In the genomic region with DNA sequence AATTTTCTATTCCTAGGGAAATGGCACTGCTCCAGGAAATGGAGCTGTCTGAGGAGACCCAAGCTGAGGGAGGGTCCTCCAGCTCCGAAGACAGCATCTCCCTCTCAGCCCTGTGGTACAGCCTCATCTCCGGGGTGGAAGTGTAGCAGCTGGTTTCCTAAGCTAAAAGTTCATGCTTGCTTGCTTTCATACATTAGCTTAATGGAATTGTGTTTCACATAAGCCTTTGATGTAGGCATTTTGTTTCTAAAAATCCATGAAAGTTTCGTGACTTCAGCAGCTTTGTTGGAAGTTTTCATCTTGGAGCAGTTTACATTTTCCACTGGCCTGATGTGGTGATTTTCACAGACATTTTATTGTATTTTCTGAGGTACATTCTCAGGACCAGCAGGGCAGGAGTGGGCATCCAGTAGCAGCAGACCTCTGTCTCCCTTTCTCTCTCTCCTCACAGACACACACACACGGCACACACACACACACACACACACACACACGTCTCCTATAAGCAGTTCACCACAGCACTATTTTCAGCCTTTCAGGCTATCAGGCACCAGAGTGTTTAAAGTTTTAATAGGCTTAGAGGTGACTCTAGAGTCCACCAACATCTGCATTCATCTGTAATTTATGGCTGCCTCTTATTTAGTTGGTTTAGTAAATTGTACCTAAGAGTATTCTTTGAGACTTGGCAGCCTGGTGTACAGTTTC, we compare ENCODE assay signal across 14 cellular contexts.
"Had no signal": no experiment of that assay in that cellular context is flagged by ENCODE, and none has a peak within 500 bp of the region (broad histone marks: within the 10 kb centered on the region; RNA-seq: fewer than 3 reads in every experiment).

No MANE protein-coding gene starts in this region.

- H3K4me1 Mint-ChIP-seq: memory B cell, T-helper 17 cell had no signal

- DNase-seq: activated CD4-positive, alpha-beta T cell treated with anti-CD3 and anti-CD28 coated beads, Interleukin-2, amount 50 U/mL, for 1 hour; activated CD4-positive, CD25-positive, alpha-beta regulatory T cell; activated T-cell treated with anti-CD3 and anti-CD28 coated beads, Interleukin-2, amount 50 U/mL, for 1 hour; anterior cingulate cortex; effector CD8-positive, alpha-beta T cell; left colon; SHP77 treated with DMSO at 0.1 percent for 48 hours; T-helper 17 cell; tibial artery had no signal

- H3K27ac Mint-ChIP-seq: activated naive CD4-positive, alpha-beta T cell treated with anti-CD3 and anti-CD28 coated beads, Interleukin-2, amount 50 U/mL, for 72 hours; memory B cell; T-helper 17 cell had no signal

- H3K27me3 Mint-ChIP-seq: memory B cell had no signal

- H3K4me3 Mint-ChIP-seq: memory B cell, neural crest cell, T-helper 17 cell had no signal

- H3K9me3 ChIP-seq: tibial artery had no signal

- H3K9me3 Mint-ChIP-seq: activated naive CD4-positive, alpha-beta T cell treated with anti-CD3 and anti-CD28 coated beads, Interleukin-2, amount 50 U/mL, for 72 hours; memory B cell had no signal

- H3K27ac ChIP-seq: tibial artery had no signal

- H3K27me3 ChIP-seq: tibial artery had no signal

- H3K36me3 ChIP-seq: tibial artery had no signal

- H3K4me3 ChIP-seq: coronary artery, smooth muscle cell, tibial artery had no signal

- H3K36me3 Mint-ChIP-seq: activated naive CD4-positive, alpha-beta T cell treated with anti-CD3 and anti-CD28 coated beads, Interleukin-2, amount 50 U/mL, for 72 hours; memory B cell had no signal
